ENCODE assay signal across 8 cellular contexts in the genomic region with DNA sequence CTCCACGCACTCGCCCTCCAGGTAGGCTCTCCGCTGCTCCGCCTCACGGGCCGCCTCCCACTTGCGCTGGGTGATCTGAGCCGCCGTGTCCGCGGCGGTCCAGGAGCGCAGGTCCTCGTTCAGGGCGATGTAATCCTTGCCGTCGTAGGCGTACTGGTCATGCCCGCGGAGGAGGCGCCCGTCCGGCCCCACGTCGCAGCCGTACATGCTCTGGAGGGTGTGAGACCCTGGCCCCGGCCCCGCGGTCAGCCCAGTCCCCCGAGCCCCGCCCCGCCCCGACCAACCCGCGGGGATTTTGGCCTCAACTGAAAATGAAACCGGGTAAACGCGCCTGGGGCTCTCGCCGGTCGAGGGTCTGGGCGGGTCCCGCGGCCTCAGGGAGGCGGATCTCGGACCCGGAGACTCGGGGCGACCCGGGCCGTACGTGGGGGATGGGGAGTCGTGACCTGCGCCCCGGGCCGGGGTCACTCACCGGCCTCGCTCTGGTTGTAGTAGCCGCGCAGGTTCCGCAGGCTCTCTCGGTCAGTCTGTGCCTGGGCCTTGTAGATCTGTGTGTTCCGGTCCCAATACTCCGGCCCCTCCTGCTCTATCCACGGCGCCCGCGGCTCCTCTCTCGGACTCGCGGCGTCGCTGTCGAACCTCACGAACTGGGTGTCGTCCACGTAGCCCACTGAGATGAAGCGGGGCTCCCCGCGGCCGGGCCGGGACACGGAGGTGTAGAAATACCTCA. TPM values are rescaled to one million over a fixed set of nuclear protein-coding genes. Genes with fewer than 3 reads are reported as not detected.
A peak's percentile ranks its signal among the peaks of the same experiment; 100 is the strongest.
DNase-seq lines count a peak whose midpoint lies in the region; ATAC-seq and TF ChIP-seq lines count a peak whose summit lies in the region.

No MANE protein-coding gene starts in this region.

- H3K9me3 ChIP-seq in smooth muscle cell (replicated peaks; ENCODE audit: low read depth): no peaks in the 10 kb centered on the region

- 4% methylated on average over 49 of the region's 83 CpGs for WGBS in smooth muscle cell (ENCODE audit: low lambda C conversion rate)

- no peaks in the 10 kb centered on the region for H3K27me3 Mint-ChIP-seq in activated naive CD8-positive, alpha-beta T cell treated with anti-CD3 and anti-CD28 coated beads, Interleukin-2, amount 50 U/mL, for 24 hours

- peaks cover 25% of the 10 kb centered on the region for H3K27me3 ChIP-seq in smooth muscle cell (ENCODE audit: low read depth)

- peaks cover 12% of the 10 kb centered on the region for H3K9me3 Mint-ChIP-seq in activated naive CD8-positive, alpha-beta T cell treated with anti-CD3 and anti-CD28 coated beads, Interleukin-2, amount 50 U/mL, for 24 hours

- no peaks in the 10 kb centered on the region for H3F3A ChIP-seq in smooth muscle cell (ENCODE audit: low read depth)

- H3K36me3 Mint-ChIP-seq in activated naive CD8-positive, alpha-beta T cell treated with anti-CD3 and anti-CD28 coated beads, Interleukin-2, amount 50 U/mL, for 24 hours (ENCODE audit: low read depth): peaks cover 38% of the 10 kb centered on the region

- H2AFZ ChIP-seq in smooth muscle cell (ENCODE audit: low read depth): no peak overlapping the region

- H3K9ac ChIP-seq in smooth muscle cell (ENCODE audit: low read depth): peak overlapping the region; percentile 71

- no peak overlapping the region for H3K27ac ChIP-seq in smooth muscle cell (ENCODE audit: low read depth)

- H3K4me2 ChIP-seq in smooth muscle cell: peak overlapping the region; percentile 81

- TF ChIP-seq CTCF in smooth muscle cell (IDR thresholded peaks at IDR 0.05; ENCODE audit: borderline replicate concordance, insufficient read depth, poor library complexity, severe bottlenecking): no peak

- peaks cover 10% of the 10 kb centered on the region for H4K20me1 ChIP-seq in smooth muscle cell (ENCODE audit: low read depth)

- H3K36me3 ChIP-seq in smooth muscle cell (ENCODE audit: low read depth): no peaks in the 10 kb centered on the region

- no peaks in the 10 kb centered on the region for H3K4me1 ChIP-seq in smooth muscle cell (ENCODE audit: low read depth)

- H3K4me3 ChIP-seq in iPS-11a (ENCODE audit: low read depth, low read length): peak overlapping the region; percentile 56
- peak overlapping the region; percentile 63 for H3K4me3 ChIP-seq in smooth muscle cell

- DNase-seq in NOMO-1 treated with dmso at 0.1 percent for 144 hours (lab: John Stamatoyannopoulos, UW; ENCODE audit: unreplicated experiment) (peak; percentile 5), NOMO-1 treated with DMSO at 0.1 percent for 48 hours (lab: John Stamatoyannopoulos, UW; ENCODE audit: unreplicated experiment) (no peak), NCI-H226 (peak; percentile 41), smooth muscle cell (lab: John Stamatoyannopoulos, UW; ENCODE audit: unreplicated experiment) (no peak), islet precursor cell (no peak)
- DNase-seq in activated naive CD8-positive, alpha-beta T cell treated with anti-CD3 and anti-CD28 coated beads, Interleukin-2, amount 50 U/mL, for 24 hours: peak; percentile 60

- H3K79me2 ChIP-seq in smooth muscle cell (ENCODE audit: low read depth): no peaks in the 10 kb centered on the region

- H3K27ac Mint-ChIP-seq in activated naive CD8-positive, alpha-beta T cell treated with anti-CD3 and anti-CD28 coated beads, Interleukin-2, amount 50 U/mL, for 24 hours: peak overlapping the region; percentile 99

- peak; percentile 10 for ATAC-seq in activated naive CD8-positive, alpha-beta T cell treated with anti-CD3 and anti-CD28 coated beads, Interleukin-2, amount 50 U/mL, for 24 hours
- ATAC-seq in HG03095 (IDR thresholded peaks at IDR 0.05; ENCODE audit: unreplicated experiment): no peak

- H3K4me3 Mint-ChIP-seq in activated naive CD8-positive, alpha-beta T cell treated with anti-CD3 and anti-CD28 coated beads, Interleukin-2, amount 50 U/mL, for 24 hours: peak overlapping the region; percentile 96

- peaks cover 64% of the 10 kb centered on the region for H3K4me1 Mint-ChIP-seq in activated naive CD8-positive, alpha-beta T cell treated with anti-CD3 and anti-CD28 coated beads, Interleukin-2, amount 50 U/mL, for 24 hours

RNA-seq across cellular contexts. Expression of gene HLA-B, which starts 0.6 kb away (rescaled TPM):
- total RNA-seq in smooth muscle cell: 238 and 2,794 TPM in 2 replicates
- 605 and 646 TPM in 2 replicates for polyA plus RNA-seq in smooth muscle cell

RNA-seq across cellular contexts. Expression of gene MICA, which starts 47.0 kb away (rescaled TPM):
- 45.8 and 54.2 TPM in 2 replicates for total RNA-seq in smooth muscle cell
- polyA plus RNA-seq in smooth muscle cell: 60.8 and 61.5 TPM in 2 replicates

Comparison
In these comparisons a context has a peak if more than half of its experiments do, and no peak if none do; other contexts are left out.
1. DNase-seq: peak in NOMO-1 treated with dmso at 0.1 percent for 144 hours (single experiment), NCI-H226 (single experiment) and activated naive CD8-positive, alpha-beta T cell treated with anti-CD3 and anti-CD28 coated beads, Interleukin-2, amount 50 U/mL, for 24 hours (single experiment); none in NOMO-1 treated with DMSO at 0.1 percent for 48 hours (single experiment), smooth muscle cell (single experiment) and islet precursor cell (single experiment).